Comparison of ENCODE assay signal across 1 cellular context in the genomic region with DNA sequence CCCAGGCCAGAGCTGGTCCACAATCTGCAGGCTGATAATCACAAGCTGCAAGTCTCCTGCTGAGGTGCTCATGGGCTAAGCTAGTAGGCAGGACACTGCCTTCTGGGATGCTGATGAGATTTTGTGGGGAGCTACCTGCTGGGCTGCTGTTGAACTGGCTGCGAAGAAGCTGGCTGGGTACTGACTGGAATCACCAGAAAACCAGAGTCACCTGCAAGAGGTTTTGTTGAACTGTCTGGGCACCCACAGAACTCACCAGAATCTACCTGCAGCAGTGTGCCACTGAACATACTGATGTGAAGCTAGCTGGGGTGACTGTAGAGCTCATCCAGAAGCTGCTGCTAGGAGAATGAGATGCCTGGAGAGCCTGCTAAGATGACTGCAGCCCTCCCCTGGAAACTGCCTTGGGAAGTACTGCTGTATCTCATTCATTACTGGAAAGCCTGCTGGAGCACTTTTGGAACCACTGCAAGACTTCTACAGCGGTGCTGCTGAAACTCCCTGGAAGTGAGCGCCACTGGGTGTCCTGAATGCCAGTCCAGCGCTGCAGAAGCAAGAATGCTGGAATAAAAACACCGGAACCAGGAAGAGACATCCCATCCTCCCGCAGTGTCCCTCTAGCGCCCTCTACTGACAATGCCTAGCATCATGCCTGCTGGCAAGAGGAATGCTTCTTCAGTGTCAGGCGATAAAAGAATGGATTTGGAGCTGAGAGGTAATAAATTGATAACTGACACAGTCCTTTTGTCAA.
TF ChIP-seq lines count a peak whose summit lies in the region.

No MANE protein-coding gene starts in this region.

TF ChIP-seq in HepG2, 621 proteins besides CTCF, POLR2A, EP300 and RAD21 (continued from another document and continues in another):
- TF ChIP-seq PAXIP1 (CRISPR knock-in tag; conservative IDR thresholded peaks at IDR 0.05) (no peak), ZNF878 (CRISPR knock-in tag; IDR thresholded peaks at IDR 0.05) (no peak), ESRRA (CRISPR knock-in tag; IDR thresholded peaks at IDR 0.05; ENCODE audit: low read depth) (no peak), GABPA (IDR thresholded peaks at IDR 0.05; ENCODE audit: low read depth, low read length) (peak; percentile 44; the same call in 1 of the 2 replicates), GABPA (CRISPR knock-in tag; IDR thresholded peaks at IDR 0.05; ENCODE audit: low read depth) (peak; percentile 84), HDAC6 (IDR thresholded peaks at IDR 0.05; ENCODE audit: low read depth, low read length) (no peak), GATAD1 (CRISPR knock-in tag; IDR thresholded peaks at IDR 0.05) (peak; percentile 19; the same call in 1 of the 2 replicates), NFE2L1 (CRISPR knock-in tag; IDR thresholded peaks at IDR 0.05; ENCODE audit: borderline replicate concordance) (no peak), MAFF (IDR thresholded peaks at IDR 0.05; ENCODE audit: low read depth, low read length) (no peak), ZNF709 (CRISPR knock-in tag; IDR thresholded peaks at IDR 0.05) (no peak), CENPT (CRISPR knock-in tag; IDR thresholded peaks at IDR 0.05; ENCODE audit: low read depth) (no peak), ZNF768 (CRISPR knock-in tag; IDR thresholded peaks at IDR 0.05) (no peak), PTBP1 (IDR thresholded peaks at IDR 0.05; ENCODE audit: low read depth, low read length, poor library complexity, severe bottlenecking) (no peak), ZNF513 (CRISPR knock-in tag; conservative IDR thresholded peaks at IDR 0.05) (no peak), ZNF18 (CRISPR knock-in tag; IDR thresholded peaks at IDR 0.05; ENCODE audit: insufficient replicate concordance) (no peak), TBL1XR1 (IDR thresholded peaks at IDR 0.05; ENCODE audit: borderline replicate concordance, low read length, partially characterized antibody) (peak; percentile 14), RFXAP (CRISPR knock-in tag; IDR thresholded peaks at IDR 0.05; ENCODE audit: borderline replicate concordance) (no peak; the same call in 1 of the 2 replicates), ZNF496 (CRISPR knock-in tag; IDR thresholded peaks at IDR 0.05; ENCODE audit: insufficient replicate concordance) (no peak), MLX (CRISPR knock-in tag; IDR thresholded peaks at IDR 0.05) (no peak), ZNF746 (CRISPR knock-in tag; IDR thresholded peaks at IDR 0.05) (no peak), CEBPG (CRISPR knock-in tag; IDR thresholded peaks at IDR 0.05) (0 out of 2 replicates have a peak, but pooled peaks have one; percentile 19), SP2 (CRISPR knock-in tag; IDR thresholded peaks at IDR 0.05) (no peak), TRIM22 (IDR thresholded peaks at IDR 0.05) (no peak), KLF11 (CRISPR knock-in tag; IDR thresholded peaks at IDR 0.05) (no peak), DNMT1 (CRISPR knock-in tag; IDR thresholded peaks at IDR 0.05) (no peak), ZNF143 (CRISPR knock-in tag; IDR thresholded peaks at IDR 0.05) (peak; percentile 11; the same call in 1 of the 2 replicates), ELF3 (CRISPR knock-in tag; IDR thresholded peaks at IDR 0.05) (peak; percentile 94), HOXA5 (CRISPR knock-in tag; IDR thresholded peaks at IDR 0.05) (no peak), BHLHE40 (IDR thresholded peaks at IDR 0.05; ENCODE audit: low read length) (no peak), HMGA1 (CRISPR knock-in tag; conservative IDR thresholded peaks at IDR 0.05) (no peak), ZNF703 (CRISPR knock-in tag; IDR thresholded peaks at IDR 0.05; ENCODE audit: borderline replicate concordance) (no peak), TEAD3 (CRISPR knock-in tag; optimal IDR thresholded peaks at IDR 0.05; ENCODE audit: borderline replicate concordance) (peak; percentile 82), FOSL2 (CRISPR knock-in tag; IDR thresholded peaks at IDR 0.05) (peak; percentile 48; the same call in 1 of the 2 replicates), ETV6 (CRISPR knock-in tag; conservative IDR thresholded peaks at IDR 0.05) (0 out of 2 replicates have a peak, but pooled peaks have one; percentile 30), ZBTB20 (CRISPR knock-in tag; IDR thresholded peaks at IDR 0.05; ENCODE audit: borderline replicate concordance, low read depth) (no peak; the same call in 1 of the 2 replicates), JUNB (CRISPR knock-in tag; IDR thresholded peaks at IDR 0.05; ENCODE audit: borderline replicate concordance) (no peak), KDM5A (IDR thresholded peaks at IDR 0.05; ENCODE audit: borderline replicate concordance, low read length) (no peak), MEIS1 (CRISPR knock-in tag; IDR thresholded peaks at IDR 0.05; ENCODE audit: borderline replicate concordance) (0 out of 2 replicates have a peak, but pooled peaks have one; percentile 42), ZNF589 (CRISPR knock-in tag; conservative IDR thresholded peaks at IDR 0.05) (no peak), SOX13 (IDR thresholded peaks at IDR 0.05) (no peak), SOX13 (CRISPR knock-in tag; conservative IDR thresholded peaks at IDR 0.05 in 1 of 2, IDR thresholded peaks at IDR 0.05 in 1 of 2) (no peak), ZNF432 (CRISPR knock-in tag; IDR thresholded peaks at IDR 0.05; ENCODE audit: borderline replicate concordance) (no peak), KDM6A (CRISPR knock-in tag; IDR thresholded peaks at IDR 0.05; ENCODE audit: low read depth) (no peak)
- TF ChIP-seq, protein P1, sequence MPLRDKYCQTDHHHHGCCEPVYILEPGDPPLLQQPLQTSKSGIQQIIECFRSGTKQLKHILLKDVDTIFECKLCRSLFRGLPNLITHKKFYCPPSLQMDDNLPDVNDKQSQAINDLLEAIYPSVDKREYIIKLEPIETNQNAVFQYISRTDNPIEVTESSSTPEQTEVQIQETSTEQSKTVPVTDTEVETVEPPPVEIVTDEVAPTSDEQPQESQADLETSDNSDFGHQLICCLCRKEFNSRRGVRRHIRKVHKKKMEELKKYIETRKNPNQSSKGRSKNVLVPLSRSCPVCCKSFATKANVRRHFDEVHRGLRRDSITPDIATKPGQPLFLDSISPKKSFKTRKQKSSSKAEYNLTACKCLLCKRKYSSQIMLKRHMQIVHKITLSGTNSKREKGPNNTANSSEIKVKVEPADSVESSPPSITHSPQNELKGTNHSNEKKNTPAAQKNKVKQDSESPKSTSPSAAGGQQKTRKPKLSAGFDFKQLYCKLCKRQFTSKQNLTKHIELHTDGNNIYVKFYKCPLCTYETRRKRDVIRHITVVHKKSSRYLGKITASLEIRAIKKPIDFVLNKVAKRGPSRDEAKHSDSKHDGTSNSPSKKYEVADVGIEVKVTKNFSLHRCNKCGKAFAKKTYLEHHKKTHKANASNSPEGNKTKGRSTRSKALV (CRISPR knock-in tag; IDR thresholded peaks at IDR 0.05), result no peak
- TF ChIP-seq, protein P2, sequence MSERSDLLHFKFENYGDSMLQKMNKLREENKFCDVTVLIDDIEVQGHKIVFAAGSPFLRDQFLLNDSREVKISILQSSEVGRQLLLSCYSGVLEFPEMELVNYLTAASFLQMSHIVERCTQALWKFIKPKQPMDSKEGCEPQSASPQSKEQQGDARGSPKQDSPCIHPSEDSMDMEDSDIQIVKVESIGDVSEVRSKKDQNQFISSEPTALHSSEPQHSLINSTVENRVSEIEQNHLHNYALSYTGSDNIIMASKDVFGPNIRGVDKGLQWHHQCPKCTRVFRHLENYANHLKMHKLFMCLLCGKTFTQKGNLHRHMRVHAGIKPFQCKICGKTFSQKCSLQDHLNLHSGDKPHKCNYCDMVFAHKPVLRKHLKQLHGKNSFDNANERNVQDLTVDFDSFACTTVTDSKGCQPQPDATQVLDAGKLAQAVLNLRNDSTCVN (CRISPR knock-in tag; IDR thresholded peaks at IDR 0.05; ENCODE audit: borderline replicate concordance), result no peak
- TF ChIP-seq, protein P3, sequence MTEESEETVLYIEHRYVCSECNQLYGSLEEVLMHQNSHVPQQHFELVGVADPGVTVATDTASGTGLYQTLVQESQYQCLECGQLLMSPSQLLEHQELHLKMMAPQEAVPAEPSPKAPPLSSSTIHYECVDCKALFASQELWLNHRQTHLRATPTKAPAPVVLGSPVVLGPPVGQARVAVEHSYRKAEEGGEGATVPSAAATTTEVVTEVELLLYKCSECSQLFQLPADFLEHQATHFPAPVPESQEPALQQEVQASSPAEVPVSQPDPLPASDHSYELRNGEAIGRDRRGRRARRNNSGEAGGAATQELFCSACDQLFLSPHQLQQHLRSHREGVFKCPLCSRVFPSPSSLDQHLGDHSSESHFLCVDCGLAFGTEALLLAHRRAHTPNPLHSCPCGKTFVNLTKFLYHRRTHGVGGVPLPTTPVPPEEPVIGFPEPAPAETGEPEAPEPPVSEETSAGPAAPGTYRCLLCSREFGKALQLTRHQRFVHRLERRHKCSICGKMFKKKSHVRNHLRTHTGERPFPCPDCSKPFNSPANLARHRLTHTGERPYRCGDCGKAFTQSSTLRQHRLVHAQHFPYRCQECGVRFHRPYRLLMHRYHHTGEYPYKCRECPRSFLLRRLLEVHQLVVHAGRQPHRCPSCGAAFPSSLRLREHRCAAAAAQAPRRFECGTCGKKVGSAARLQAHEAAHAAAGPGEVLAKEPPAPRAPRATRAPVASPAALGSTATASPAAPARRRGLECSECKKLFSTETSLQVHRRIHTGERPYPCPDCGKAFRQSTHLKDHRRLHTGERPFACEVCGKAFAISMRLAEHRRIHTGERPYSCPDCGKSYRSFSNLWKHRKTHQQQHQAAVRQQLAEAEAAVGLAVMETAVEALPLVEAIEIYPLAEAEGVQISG (CRISPR knock-in tag; IDR thresholded peaks at IDR 0.05), result peak; percentile 84
- TF ChIP-seq, protein P4, sequence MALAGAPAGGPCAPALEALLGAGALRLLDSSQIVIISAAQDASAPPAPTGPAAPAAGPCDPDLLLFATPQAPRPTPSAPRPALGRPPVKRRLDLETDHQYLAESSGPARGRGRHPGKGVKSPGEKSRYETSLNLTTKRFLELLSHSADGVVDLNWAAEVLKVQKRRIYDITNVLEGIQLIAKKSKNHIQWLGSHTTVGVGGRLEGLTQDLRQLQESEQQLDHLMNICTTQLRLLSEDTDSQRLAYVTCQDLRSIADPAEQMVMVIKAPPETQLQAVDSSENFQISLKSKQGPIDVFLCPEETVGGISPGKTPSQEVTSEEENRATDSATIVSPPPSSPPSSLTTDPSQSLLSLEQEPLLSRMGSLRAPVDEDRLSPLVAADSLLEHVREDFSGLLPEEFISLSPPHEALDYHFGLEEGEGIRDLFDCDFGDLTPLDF (CRISPR knock-in tag; IDR thresholded peaks at IDR 0.05), result no peak
- TF ChIP-seq, protein P5, sequence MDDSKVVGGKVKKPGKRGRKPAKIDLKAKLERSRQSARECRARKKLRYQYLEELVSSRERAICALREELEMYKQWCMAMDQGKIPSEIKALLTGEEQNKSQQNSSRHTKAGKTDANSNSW (CRISPR knock-in tag; IDR thresholded peaks at IDR 0.05; ENCODE audit: borderline replicate concordance), result no peak
